ENCODE assay signal across 8 cellular contexts in genomic region chr2:87508784-87509183, GRCh38.
DNase-seq lines count a peak whose midpoint lies in the region; ATAC-seq and TF ChIP-seq lines count a peak whose summit lies in the region.
"Not testable (repeated sequence)": the region's sequence is repeated elsewhere in the genome, so short reads cannot be mapped to it uniquely, and the experiment has no call there.

No MANE protein-coding gene starts in this region.

- H3K36me3 ChIP-seq in CD4-positive, CD25-positive, alpha-beta regulatory T cell (ENCODE audit: control insufficient read depth, insufficient read depth, low read length); endodermal cell (ENCODE audit: control insufficient read depth, insufficient read depth, low read length): not testable (repeated sequence)

- H3K9me3 ChIP-seq in CD4-positive, CD25-positive, alpha-beta regulatory T cell (ENCODE audit: control insufficient read depth in 2 of 2, low read length in 2 of 2); endodermal cell (ENCODE audit: control insufficient read depth, low read length): not testable (repeated sequence)

- not testable (repeated sequence) for H3K4me3 ChIP-seq in CD4-positive, CD25-positive, alpha-beta regulatory T cell (ENCODE audit: low read depth, low read length); endodermal cell (ENCODE audit: low read length)

- not testable (repeated sequence) for H3K36me3 Mint-ChIP-seq in CD4-positive, CD25-positive, alpha-beta regulatory T cell; activated B cell treated with CpG ODN at 0.5 μM for 24 hours (ENCODE audit: low read depth); activated T-cell treated with anti-CD3 and anti-CD28 coated beads, Interleukin-2, amount 50 U/mL, for 24 hours (ENCODE audit: low read depth); activated naive CD4-positive, alpha-beta T cell treated with anti-CD3 and anti-CD28 coated beads, Interleukin-2, amount 50 U/mL, for 72 hours; endodermal cell (ENCODE audit: low read depth); natural killer cell treated with Interleukin-12 subunit alpha and Interleukin-12 subunit beta and Interleukin-15 and Interleukin-18, amount 100 ng/mL, for 72 hours

- not testable (repeated sequence) for H3K27me3 Mint-ChIP-seq in CD4-positive, CD25-positive, alpha-beta regulatory T cell; activated B cell treated with CpG ODN at 0.5 μM for 24 hours; activated T-cell treated with anti-CD3 and anti-CD28 coated beads, Interleukin-2, amount 50 U/mL, for 24 hours; endodermal cell (ENCODE audit: insufficient read depth); natural killer cell treated with Interleukin-12 subunit alpha and Interleukin-12 subunit beta and Interleukin-15 and Interleukin-18, amount 100 ng/mL, for 72 hours

- not testable (repeated sequence) for TF ChIP-seq CTCF in activated B cell treated with CpG ODN at 0.5 μM for 24 hours (IDR thresholded peaks at IDR 0.05); endodermal cell (conservative IDR thresholded peaks at IDR 0.05)

- CTCF ChIA-PET in activated B cell treated with CpG ODN at 0.5 μM for 24 hours (lab: Charles Lee) = not testable (repeated sequence)

- ATAC-seq in CD4-positive, CD25-positive, alpha-beta regulatory T cell (ENCODE audit: low read depth in 2 of 2); activated B cell treated with CpG ODN at 0.5 μM for 24 hours (ENCODE audit: low read depth): not testable (repeated sequence)
- peak; percentile 39 to 52 for ATAC-seq in activated naive CD4-positive, alpha-beta T cell treated with anti-CD3 and anti-CD28 coated beads, Interleukin-2, amount 50 U/mL, for 72 hours
- ATAC-seq in natural killer cell treated with Interleukin-12 subunit alpha and Interleukin-12 subunit beta and Interleukin-15 and Interleukin-18, amount 100 ng/mL, for 72 hours = peak; percentile 75 to 86
- peak; percentile 47 for ATAC-seq in stimulated activated naive CD8-positive, alpha-beta T cell treated with anti-CD3 and anti-CD28 coated beads, Interleukin-15, Interleukin-2, amounts not matched to agents 100 U/mL and 50 U/mL, for 24 hours

- not testable (repeated sequence) for H3K27me3 ChIP-seq in CD4-positive, CD25-positive, alpha-beta regulatory T cell (ENCODE audit: control insufficient read depth, insufficient read depth, low read length); endodermal cell (ENCODE audit: control insufficient read depth, insufficient read depth, low read length, poor library complexity, severe bottlenecking)

- H3K4me1 Mint-ChIP-seq in CD4-positive, CD25-positive, alpha-beta regulatory T cell = peaks cover 0 to 25% (median 7%) of the 10 kb centered on the region in 4 donors
- H3K4me1 Mint-ChIP-seq in activated B cell treated with CpG ODN at 0.5 μM for 24 hours = peaks cover 21% of the 10 kb centered on the region
- H3K4me1 Mint-ChIP-seq in activated T-cell treated with anti-CD3 and anti-CD28 coated beads, Interleukin-2, amount 50 U/mL, for 24 hours (ENCODE audit: low read depth); endodermal cell; natural killer cell treated with Interleukin-12 subunit alpha and Interleukin-12 subunit beta and Interleukin-15 and Interleukin-18, amount 100 ng/mL, for 72 hours (ENCODE audit: low read depth in 2 of 2): not testable (repeated sequence)

- not testable (repeated sequence) for H3K9ac ChIP-seq in endodermal cell (ENCODE audit: extremely low read depth, low read length, poor library complexity, severe bottlenecking)

- not testable (repeated sequence) for DNase-seq in CD4-positive, CD25-positive, alpha-beta regulatory T cell; activated B cell treated with CpG ODN at 0.5 μM for 24 hours; activated T-cell treated with anti-CD3 and anti-CD28 coated beads, Interleukin-2, amount 50 U/mL, for 24 hours; activated naive CD4-positive, alpha-beta T cell treated with anti-CD3 and anti-CD28 coated beads, Interleukin-2, amount 50 U/mL, for 72 hours (ENCODE audit: low spot score in 2 of 2)
- peak; percentile 4 for DNase-seq in M059J (ENCODE audit: low read depth)
- DNase-seq in endodermal cell = peak; percentile 1
- DNase-seq in natural killer cell treated with Interleukin-12 subunit alpha and Interleukin-12 subunit beta and Interleukin-15 and Interleukin-18, amount 100 ng/mL, for 72 hours (ENCODE audit: low spot score) = peak; percentile 65
- DNase-seq in stimulated activated naive CD8-positive, alpha-beta T cell treated with anti-CD3 and anti-CD28 coated beads, Interleukin-15, Interleukin-2, amounts not matched to agents 100 U/mL and 50 U/mL, for 24 hours = peak; percentile 49

- H3K4me1 ChIP-seq in CD4-positive, CD25-positive, alpha-beta regulatory T cell (ENCODE audit: control insufficient read depth, insufficient read depth, low read length, poor library complexity, severe bottlenecking) = peaks cover 13% of the 10 kb centered on the region
- not testable (repeated sequence) for H3K4me1 ChIP-seq in endodermal cell (ENCODE audit: control insufficient read depth, insufficient read depth, low read length)

- WGBS in endodermal cell (ENCODE audit: insufficient coverage in 1 of 2, insufficient read length in 1 of 2), 2 experiments = 100% methylated on average over 3 of the region's 5 CpGs; no CpG with 5 or more reads in 1 of the 2 experiments

- POLR2A ChIA-PET in activated B cell treated with CpG ODN at 0.5 μM for 24 hours (lab: Charles Lee) = not testable (repeated sequence)

- peak overlapping the region; percentile 79 to 93 (median 93) for H3K27ac Mint-ChIP-seq in CD4-positive, CD25-positive, alpha-beta regulatory T cell
- H3K27ac Mint-ChIP-seq in activated B cell treated with CpG ODN at 0.5 μM for 24 hours = peak overlapping the region; percentile 84
- H3K27ac Mint-ChIP-seq in activated T-cell treated with anti-CD3 and anti-CD28 coated beads, Interleukin-2, amount 50 U/mL, for 24 hours = peak overlapping the region; percentile 94
- H3K27ac Mint-ChIP-seq in activated naive CD4-positive, alpha-beta T cell treated with anti-CD3 and anti-CD28 coated beads, Interleukin-2, amount 50 U/mL, for 72 hours = peak overlapping the region; percentile 94 to 98
- not testable (repeated sequence) for H3K27ac Mint-ChIP-seq in endodermal cell
- H3K27ac Mint-ChIP-seq in natural killer cell treated with Interleukin-12 subunit alpha and Interleukin-12 subunit beta and Interleukin-15 and Interleukin-18, amount 100 ng/mL, for 72 hours = peak overlapping the region; percentile 60 to 89

- H3K9me3 Mint-ChIP-seq in CD4-positive, CD25-positive, alpha-beta regulatory T cell; activated B cell treated with CpG ODN at 0.5 μM for 24 hours; activated T-cell treated with anti-CD3 and anti-CD28 coated beads, Interleukin-2, amount 50 U/mL, for 24 hours; activated naive CD4-positive, alpha-beta T cell treated with anti-CD3 and anti-CD28 coated beads, Interleukin-2, amount 50 U/mL, for 72 hours; endodermal cell; natural killer cell treated with Interleukin-12 subunit alpha and Interleukin-12 subunit beta and Interleukin-15 and Interleukin-18, amount 100 ng/mL, for 72 hours: not testable (repeated sequence)

- H3K4me3 Mint-ChIP-seq in CD4-positive, CD25-positive, alpha-beta regulatory T cell = peak overlapping the region in 2 of 4 donors; percentile 58 to 67
- H3K4me3 Mint-ChIP-seq in activated B cell treated with CpG ODN at 0.5 μM for 24 hours, endodermal cell: not testable (repeated sequence)
- peak overlapping the region; percentile 29 for H3K4me3 Mint-ChIP-seq in activated T-cell treated with anti-CD3 and anti-CD28 coated beads, Interleukin-2, amount 50 U/mL, for 24 hours
- H3K4me3 Mint-ChIP-seq in natural killer cell treated with Interleukin-12 subunit alpha and Interleukin-12 subunit beta and Interleukin-15 and Interleukin-18, amount 100 ng/mL, for 72 hours = peak overlapping the region; percentile 51

- intact Hi-C loops in activated B cell treated with CpG ODN at 0.5 μM for 24 hours (cut with micrococcal nuclease) = not testable (repeated sequence)

- H3K27ac ChIP-seq in CD4-positive, CD25-positive, alpha-beta regulatory T cell (ENCODE audit: insufficient read depth, low read length, poor library complexity, severe bottlenecking) = peak overlapping the region; percentile 78
- H3K27ac ChIP-seq in endodermal cell (ENCODE audit: low read depth, low read length) = not testable (repeated sequence)
